Comparison of ENCODE assay signal across 20 cellular contexts in genomic region chr1:89667691-89668090, GRCh38. TPM values are rescaled to one million over a fixed set of nuclear protein-coding genes. Genes with fewer than 3 reads are reported as not detected.
DNase-seq lines count a peak whose midpoint lies in the region; ATAC-seq and TF ChIP-seq lines count a peak whose summit lies in the region.
"Had no signal": no experiment of that assay in that cellular context is flagged by ENCODE, and none has a peak within 500 bp of the region (broad histone marks: within the 10 kb centered on the region; RNA-seq: fewer than 3 reads in every experiment).

No MANE protein-coding gene starts in this region.

- H3K4me1 ChIP-seq in CD8-positive, alpha-beta T cell (ENCODE audit: insufficient read depth, low read length): peaks cover 64% of the 10 kb centered on the region
- H3K4me1 ChIP-seq: body of pancreas had no signal

- H3K36me3 Mint-ChIP-seq in activated CD4-positive, alpha-beta T cell treated with anti-CD3 and anti-CD28 coated beads for 36 hours (ENCODE audit: low read depth): peaks cover 60% of the 10 kb centered on the region
- peaks cover 75% of the 10 kb centered on the region for H3K36me3 Mint-ChIP-seq in activated CD4-positive, alpha-beta T cell treated with anti-CD3 and anti-CD28 coated beads, Interleukin-2, amount 10 ng/mL, durations not matched to agents 7 days and 5 days (ENCODE audit: low read depth)
- peaks cover 40% of the 10 kb centered on the region for H3K36me3 Mint-ChIP-seq in CD8-positive, alpha-beta T cell
- peaks cover 90% of the 10 kb centered on the region for H3K36me3 Mint-ChIP-seq in activated T-helper 17 cell treated with anti-CD3 and anti-CD28 coated beads, Interleukin-2, amount 50 U/mL, for 72 hours (ENCODE audit: low read depth)

- DNase-seq in activated CD4-positive, alpha-beta T cell treated with anti-CD3 and anti-CD28 coated beads for 36 hours: no peak
- no peak for DNase-seq in activated CD4-positive, alpha-beta T cell treated with anti-CD3 and anti-CD28 coated beads, Interleukin-2, amount 10 ng/mL, durations not matched to agents 7 days and 5 days
- no peak for DNase-seq in CD8-positive, alpha-beta T cell
- DNase-seq in lung microvascular endothelial cell (ENCODE audit: low read depth in 2 of 2) (peak; percentile 45 to 58), DMS53 treated with DMSO at 0.1 percent for 48 hours (lab: John Stamatoyannopoulos, UW; ENCODE audit: unreplicated experiment) (no peak), NOMO-1 treated with dmso at 0.1 percent for 144 hours (lab: John Stamatoyannopoulos, UW; ENCODE audit: unreplicated experiment) (no peak)
- no peak for DNase-seq in stimulated activated CD4-positive, alpha-beta T cell treated with anti-CD3 and anti-CD28 coated beads, Interleukin-1b, Interleukin-23, amount 100 ng/mL, for 48 hours
- DNase-seq: activated CD4-positive, alpha-beta T cell treated with anti-CD3 and anti-CD28 coated beads for 4 hours; activated CD8-positive, alpha-beta memory T cell treated with anti-CD3 and anti-CD28 coated beads, Interleukin-2, amount 50 U/mL, for 4 hours; body of pancreas; Calu3; KG1; kidney; NCI-H2171; NCI-H526; stimulated activated CD4-positive, alpha-beta T cell treated with anti-CD3 and anti-CD28 coated beads, Interleukin-4, amount 100 ng/mL, for 1 hour; stomach had no signal

- peak overlapping the region; percentile 15 for H3K27ac Mint-ChIP-seq in activated CD4-positive, alpha-beta T cell treated with anti-CD3 and anti-CD28 coated beads for 36 hours
- H3K27ac Mint-ChIP-seq in activated CD4-positive, alpha-beta T cell treated with anti-CD3 and anti-CD28 coated beads, Interleukin-2, amount 10 ng/mL, durations not matched to agents 7 days and 5 days: no peak overlapping the region
- H3K27ac Mint-ChIP-seq in CD8-positive, alpha-beta T cell: peak overlapping the region; percentile 75
- H3K27ac Mint-ChIP-seq in activated T-helper 17 cell treated with anti-CD3 and anti-CD28 coated beads, Interleukin-2, amount 50 U/mL, for 72 hours: peak overlapping the region; percentile 65

- no peaks in the 10 kb centered on the region for H3K9me3 ChIP-seq in CD8-positive, alpha-beta T cell (ENCODE audit: low read length)
- H3K9me3 ChIP-seq: body of pancreas had no signal

- no peak overlapping the region for H3K4me3 Mint-ChIP-seq in activated CD4-positive, alpha-beta T cell treated with anti-CD3 and anti-CD28 coated beads for 36 hours
- no peak overlapping the region for H3K4me3 Mint-ChIP-seq in activated CD4-positive, alpha-beta T cell treated with anti-CD3 and anti-CD28 coated beads, Interleukin-2, amount 10 ng/mL, durations not matched to agents 7 days and 5 days
- no peak overlapping the region for H3K4me3 Mint-ChIP-seq in CD8-positive, alpha-beta T cell
- peak overlapping the region; percentile 44 for H3K4me3 Mint-ChIP-seq in activated T-helper 17 cell treated with anti-CD3 and anti-CD28 coated beads, Interleukin-2, amount 50 U/mL, for 72 hours

- no peaks in the 10 kb centered on the region for H3K27me3 Mint-ChIP-seq in activated CD4-positive, alpha-beta T cell treated with anti-CD3 and anti-CD28 coated beads for 36 hours
- H3K27me3 Mint-ChIP-seq in activated CD4-positive, alpha-beta T cell treated with anti-CD3 and anti-CD28 coated beads, Interleukin-2, amount 10 ng/mL, durations not matched to agents 7 days and 5 days: no peaks in the 10 kb centered on the region
- no peaks in the 10 kb centered on the region for H3K27me3 Mint-ChIP-seq in CD8-positive, alpha-beta T cell (ENCODE audit: low read depth)
- no peaks in the 10 kb centered on the region for H3K27me3 Mint-ChIP-seq in activated T-helper 17 cell treated with anti-CD3 and anti-CD28 coated beads, Interleukin-2, amount 50 U/mL, for 72 hours

- CTCF ChIA-PET in activated CD4-positive, alpha-beta T cell treated with anti-CD3 and anti-CD28 coated beads for 36 hours (lab: Charles Lee): interaction anchor here (1.0 to 2.8 kb wide), 8 partner anchors 9 to 95 kb away, joined by 3 to 10 read pairs (median 4); no protein-coding TSS in a partner anchor
- CTCF ChIA-PET in activated CD4-positive, alpha-beta T cell treated with anti-CD3 and anti-CD28 coated beads, Interleukin-2, amount 10 ng/mL, durations not matched to agents 7 days and 5 days (lab: Charles Lee): interaction anchor here (1.0 to 3.8 kb wide), 3 partner anchors 8 to 27 kb away, joined by 4 to 21 read pairs (median 4); no protein-coding TSS in a partner anchor
- CTCF ChIA-PET in CD8-positive, alpha-beta T cell (lab: Charles Lee): interaction anchor here (0.9 to 2.6 kb wide), 2 partner anchors 15 to 95 kb away, joined by 3 to 10 read pairs; no protein-coding TSS in a partner anchor

- H3K27ac ChIP-seq in CD8-positive, alpha-beta T cell (ENCODE audit: low read depth, low read length): no peak overlapping the region
- H3K27ac ChIP-seq: body of pancreas, stomach had no signal

- H3K9me3 Mint-ChIP-seq in activated CD4-positive, alpha-beta T cell treated with anti-CD3 and anti-CD28 coated beads for 36 hours (ENCODE audit: low read depth): peaks cover 5% of the 10 kb centered on the region
- peaks cover 11% of the 10 kb centered on the region for H3K9me3 Mint-ChIP-seq in activated CD4-positive, alpha-beta T cell treated with anti-CD3 and anti-CD28 coated beads, Interleukin-2, amount 10 ng/mL, durations not matched to agents 7 days and 5 days
- no peaks in the 10 kb centered on the region for H3K9me3 Mint-ChIP-seq in CD8-positive, alpha-beta T cell
- peaks cover 3% of the 10 kb centered on the region for H3K9me3 Mint-ChIP-seq in activated T-helper 17 cell treated with anti-CD3 and anti-CD28 coated beads, Interleukin-2, amount 50 U/mL, for 72 hours

- no peaks in the 10 kb centered on the region for H3K27me3 ChIP-seq in CD8-positive, alpha-beta T cell (ENCODE audit: insufficient read depth, low read length)
- H3K27me3 ChIP-seq: body of pancreas, stomach, tibial nerve had no signal

- no peak for TF ChIP-seq CTCF in CD8-positive, alpha-beta T cell (IDR thresholded peaks at IDR 0.05)

- no peak overlapping the region for H3K4me3 ChIP-seq in CD8-positive, alpha-beta T cell (ENCODE audit: low read depth, low read length)
- H3K4me3 ChIP-seq: body of pancreas, lung, stomach, tibial nerve had no signal

- no peak for ATAC-seq in activated CD4-positive, alpha-beta T cell treated with anti-CD3 and anti-CD28 coated beads for 36 hours
- no peak for ATAC-seq in CD8-positive, alpha-beta T cell
- ATAC-seq in activated T-helper 17 cell treated with anti-CD3 and anti-CD28 coated beads, Interleukin-2, amount 50 U/mL, for 72 hours (replicated peaks): no peak
- ATAC-seq: body of pancreas had no signal

- POLR2A ChIA-PET in activated CD4-positive, alpha-beta T cell treated with anti-CD3 and anti-CD28 coated beads for 36 hours (lab: Charles Lee): no interaction called here
- POLR2A ChIA-PET in activated CD4-positive, alpha-beta T cell treated with anti-CD3 and anti-CD28 coated beads, Interleukin-2, amount 10 ng/mL, durations not matched to agents 7 days and 5 days (lab: Charles Lee): interaction anchor here (0.7 to 1.1 kb wide), 2 partner anchors 32 to 86 kb away, joined by 3 to 4 read pairs; no protein-coding TSS in a partner anchor
- POLR2A ChIA-PET in CD8-positive, alpha-beta T cell (lab: Charles Lee): interaction anchor here (1.1 to 2.0 kb wide), 3 partner anchors 30 to 59 kb away, joined by 3 to 7 read pairs (median 4); partner anchors contain the start of gene LRRC8C

- H3K36me3 ChIP-seq in CD8-positive, alpha-beta T cell (ENCODE audit: insufficient read depth, low read length): peaks cover 3% of the 10 kb centered on the region
- H3K36me3 ChIP-seq: stomach, tibial nerve had no signal

- H3K4me1 Mint-ChIP-seq in activated CD4-positive, alpha-beta T cell treated with anti-CD3 and anti-CD28 coated beads for 36 hours: peaks cover 90% of the 10 kb centered on the region
- H3K4me1 Mint-ChIP-seq in activated CD4-positive, alpha-beta T cell treated with anti-CD3 and anti-CD28 coated beads, Interleukin-2, amount 10 ng/mL, durations not matched to agents 7 days and 5 days: peaks cover 84% of the 10 kb centered on the region
- H3K4me1 Mint-ChIP-seq in CD8-positive, alpha-beta T cell (ENCODE audit: low read depth): peaks cover 81% of the 10 kb centered on the region
- peaks cover 68% of the 10 kb centered on the region for H3K4me1 Mint-ChIP-seq in activated T-helper 17 cell treated with anti-CD3 and anti-CD28 coated beads, Interleukin-2, amount 50 U/mL, for 72 hours

- intact Hi-C loops in activated CD4-positive, alpha-beta T cell treated with anti-CD3 and anti-CD28 coated beads for 36 hours (cut with DNase I, micrococcal nuclease): no loop called here
- intact Hi-C loops in CD8-positive, alpha-beta T cell (cut with DNase I, micrococcal nuclease): loop anchor here (1.0 to 5.0 kb wide), 4 partner anchors 8 to 35 kb away; partner anchors contain the start of gene LRRC8C (in 2 of the 2)

RNA-seq across cellular contexts. Expression of gene LRRC8C, which starts 34.8 kb away (rescaled TPM):
- 10 to 100 TPM; 31.5 to 37.1 TPM for total RNA-seq in activated CD4-positive, alpha-beta T cell treated with anti-CD3 and anti-CD28 coated beads for 36 hours
- 10 to 100 TPM; 45.0 to 55.2 TPM for total RNA-seq in activated CD4-positive, alpha-beta T cell treated with anti-CD3 and anti-CD28 coated beads, Interleukin-2, amount 10 ng/mL, durations not matched to agents 7 days and 5 days
- 10 to 100 TPM; 24.0 to 26.7 TPM for total RNA-seq in CD8-positive, alpha-beta T cell
- total RNA-seq in activated T-helper 17 cell treated with anti-CD3 and anti-CD28 coated beads, Interleukin-2, amount 50 U/mL, for 72 hours: 10 to 100 TPM; 27.7 to 50.4 TPM
- 13.9 and 16.3 TPM in 2 replicates for total RNA-seq in lung microvascular endothelial cell

Comparison
In these comparisons a context has a peak if more than half of its experiments do, and no peak if none do; other contexts are left out.
1. DNase-seq: peak in lung microvascular endothelial cell (2 of 2); none in activated CD4-positive, alpha-beta T cell treated with anti-CD3 and anti-CD28 coated beads for 36 hours (single experiment), activated CD4-positive, alpha-beta T cell treated with anti-CD3 and anti-CD28 coated beads, Interleukin-2, amount 10 ng/mL, durations not matched to agents 7 days and 5 days (single experiment), CD8-positive, alpha-beta T cell (0 of 7), DMS53 treated with DMSO at 0.1 percent for 48 hours (single experiment), NOMO-1 treated with dmso at 0.1 percent for 144 hours (single experiment) and stimulated activated CD4-positive, alpha-beta T cell treated with anti-CD3 and anti-CD28 coated beads, Interleukin-1b, Interleukin-23, amount 100 ng/mL, for 48 hours (single experiment).
2. intact Hi-C loops: an anchor here in CD8-positive, alpha-beta T cell (1.0 to 5.0 kb wide); none called in activated CD4-positive, alpha-beta T cell treated with anti-CD3 and anti-CD28 coated beads for 36 hours.